In the genomic region with DNA sequence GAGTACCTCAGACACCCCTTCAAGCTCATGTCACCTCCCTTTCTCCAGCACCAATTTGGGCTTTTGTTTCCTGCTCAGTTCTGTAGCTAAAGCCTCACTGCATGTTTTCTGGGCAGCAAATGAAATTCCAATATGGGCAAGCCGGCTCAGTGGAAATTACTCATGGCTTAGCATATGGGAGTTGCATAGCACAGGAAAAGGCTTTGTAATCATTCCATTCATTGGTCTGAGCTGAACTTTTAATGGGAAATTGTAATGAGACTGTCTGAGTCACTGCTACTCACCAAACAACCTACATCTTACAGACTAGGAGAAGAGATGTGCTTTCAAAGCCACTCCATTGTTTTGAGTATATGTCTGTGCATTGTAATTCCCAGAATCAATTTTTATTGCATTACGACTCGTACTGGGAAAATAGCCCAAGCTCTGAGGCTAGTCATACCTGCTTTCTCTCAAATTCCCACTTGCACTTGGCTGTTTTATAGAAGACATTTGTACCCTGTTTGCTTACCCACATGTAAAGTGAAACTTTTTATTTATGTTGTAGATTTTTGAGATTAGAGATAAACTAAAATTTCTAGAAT, we compare ENCODE assay signal across 15 cellular contexts.
DNase-seq lines count a peak whose midpoint lies in the region; ATAC-seq, FAIRE-seq and TF ChIP-seq lines count a peak whose summit lies in the region.
"Had no signal": no experiment of that assay in that cellular context is flagged by ENCODE, and none has a peak within 500 bp of the region (broad histone marks: within the 10 kb centered on the region; RNA-seq: fewer than 3 reads in every experiment).

No MANE protein-coding gene starts in this region.

- H3K27me3 ChIP-seq in aorta (ENCODE audit: control insufficient read depth in 1 of 2, insufficient read depth in 2 of 2, low read length in 1 of 2): no peaks in the 10 kb centered on the region

- 56 to 57% methylated on average over 3 of the region's 3 CpGs for WGBS in aorta, 2 donors

- H3K27ac ChIP-seq in aorta (ENCODE audit: low read depth in 1 of 2, low read length in 2 of 2): no peak overlapping the region

- no peak overlapping the region for H3K4me3 ChIP-seq in fibroblast of pulmonary artery (replicated peaks; ENCODE audit: low read depth, low read length)
- peak overlapping the region; percentile 9 for H3K4me3 ChIP-seq in skeletal muscle cell (ENCODE audit: low read depth, low read length)
- H3K4me3 ChIP-seq in aorta (ENCODE audit: low read length in 2 of 2): no peak overlapping the region

- no peaks in the 10 kb centered on the region for H3K36me3 ChIP-seq in aorta (ENCODE audit: control insufficient read depth in 1 of 2, insufficient read depth in 2 of 2, low read length in 1 of 2)

- no peaks in the 10 kb centered on the region for H3K4me1 ChIP-seq in aorta (ENCODE audit: control insufficient read depth in 1 of 2, insufficient read depth in 2 of 2, low read length in 2 of 2)

- H3K9me3 ChIP-seq in aorta (ENCODE audit: control insufficient read depth, low read length): no peaks in the 10 kb centered on the region

- ATAC-seq in aorta (ENCODE audit: low FRiP score): no peak
- no peak for ATAC-seq in GM18907 (IDR thresholded peaks at IDR 0.05; ENCODE audit: unreplicated experiment)
- ATAC-seq in GM21723 (IDR thresholded peaks at IDR 0.05; ENCODE audit: unreplicated experiment): no peak
- ATAC-seq: stimulated activated effector memory CD8-positive, alpha-beta T cell treated with anti-CD3 and anti-CD28 coated beads, Interleukin-12 subunit alpha, Interleukin-12 subunit beta, amount 100 ng/mL, for 72 hours; T-helper 17 cell had no signal

- intact Hi-C loops in aorta (cut with DNase I): no loop called here

- no peak for TF ChIP-seq POLR2A in H54 (IDR thresholded peaks at IDR 0.05; ENCODE audit: low read depth, low read length)

- peak; percentile 98 for FAIRE-seq in H54 (lab: Jason Lieb, UNC)

- DNase-seq in H54 (ENCODE audit: insufficient read length, low spot score): peak; percentile 36
- peak; percentile 75 for DNase-seq in SW480 (ENCODE audit: low spot score)
- peak; percentile 16 for DNase-seq in fibroblast of pulmonary artery (ENCODE audit: low read depth)
- DNase-seq in skeletal muscle cell (ENCODE audit: low read depth): peak; percentile 83
- DNase-seq in aorta: no peak
- DNase-seq in NCI-H2029 treated with DMSO at 0.1 percent for 48 hours (lab: John Stamatoyannopoulos, UW): no peak
- DNase-seq: activated CD8-positive, alpha-beta memory T cell treated with anti-CD3 and anti-CD28 coated beads, Interleukin-2, amount 50 U/mL, for 4 hours; DMS79; head of caudate nucleus; MV-4-11; NK-92 treated with Interleukin-12 subunit alpha and Interleukin-12 subunit beta, amount 100 ng/mL, for 24 hours; T-helper 17 cell had no signal

- TF ChIP-seq CTCF in fibroblast of pulmonary artery (IDR thresholded peaks at IDR 0.05; ENCODE audit: low read length, missing control alignments): no peak

Comparison
In these comparisons a context has a peak if more than half of its experiments do, and no peak if none do; other contexts are left out.
1. DNase-seq: peak in H54 (single experiment), SW480 (single experiment), fibroblast of pulmonary artery (single experiment) and skeletal muscle cell (single experiment); none in aorta (0 of 2) and NCI-H2029 treated with DMSO at 0.1 percent for 48 hours (single experiment).